ENCODE assay signal across 8 cellular contexts in genomic region chr7:128135275-128136214, GRCh38.
A peak's percentile ranks its signal among the peaks of the same experiment; 100 is the strongest.
DNase-seq lines count a peak whose midpoint lies in the region; ATAC-seq, FAIRE-seq and TF ChIP-seq lines count a peak whose summit lies in the region.

No MANE protein-coding gene starts in this region.

- H3K36me3 ChIP-seq in heart right ventricle (no peaks in the 10 kb centered on the region), prostate gland (no peaks in the 10 kb centered on the region), uterus (no peaks in the 10 kb centered on the region)

- ATAC-seq in GM21381 (IDR thresholded peaks at IDR 0.05; ENCODE audit: unreplicated experiment) (peak; percentile 92), heart right ventricle (peak; percentile 83 to 96 (median 90))
- ATAC-seq in activated naive CD4-positive, alpha-beta T cell treated with anti-CD3 and anti-CD28 coated beads, Interleukin-2, amount 50 U/mL, for 72 hours, result peak; percentile 94 to 95

- no peak for TF ChIP-seq POLR2A in prostate gland (IDR thresholded peaks at IDR 0.05)
- TF ChIP-seq POLR2A in uterus (IDR thresholded peaks at IDR 0.05), result no peak

- H3K27me3 ChIP-seq in heart right ventricle (peaks cover 0 to 81% (median 55%) of the 10 kb centered on the region in 7 donors), prostate gland (replicated peaks; ENCODE audit: insufficient read depth) (peaks cover 3% of the 10 kb centered on the region), uterus (peaks cover 5 to 15% of the 10 kb centered on the region in 2 donors)

- TF ChIP-seq CTCF in Calu3 (IDR thresholded peaks at IDR 0.05; ENCODE audit: unreplicated experiment) (peak; percentile 94), heart right ventricle (IDR thresholded peaks at IDR 0.05) (peak; percentile 71 to 100 (median 93)), prostate gland (IDR thresholded peaks at IDR 0.05) (peak; percentile 80 to 94 (median 87)), uterus (IDR thresholded peaks at IDR 0.05) (peak; percentile 50 to 97 (median 89))

- intact Hi-C loops in Calu3 (cut with micrococcal nuclease; ENCODE audit: unreplicated experiment) (loop anchor here (1.0 to 10.0 kb wide), 2 partner anchors 73 to 421 kb away; no protein-coding TSS in a partner anchor), heart right ventricle (cut with DNase I) (loop anchor here in 9 of 10 donors (2.0 to 10.0 kb wide), 5 partner anchors 59 to 428 kb away; no protein-coding TSS in a partner anchor), prostate gland (cut with DNase I) (loop anchor here (5.0 kb wide), 3 partner anchors 72 to 428 kb away; no protein-coding TSS in a partner anchor), uterus (cut with DNase I; ENCODE audit: low total_unique reads) (no loop called here)

- H3K27me3 Mint-ChIP-seq in Calu3 (ENCODE audit: unreplicated experiment), result peaks cover 64% of the 10 kb centered on the region

- 1 to 2% methylated on average over 61 to 62 of the region's 62 CpGs for WGBS in heart right ventricle, 2 donors
- WGBS in prostate gland, result 2% methylated on average over 29 of the region's 62 CpGs

- H3K27ac ChIP-seq in heart right ventricle (no peak overlapping the region), prostate gland (no peak overlapping the region), uterus (no peak overlapping the region)

- in situ Hi-C loops in SK-MEL-5 (cut with HindIII; ENCODE audit: low pct_unique_long_range_greater_than_20kb, low sequenced_read_pairs), result no loop called here

- DNase-seq in Calu3 (peak; percentile 72), HTR-8/SVneo (ENCODE audit: insufficient read length, low spot score) (peak; percentile 63), SK-MEL-5 (ENCODE audit: low read depth, low spot score) (peak; percentile 58), heart right ventricle (peak; percentile 34 to 51), prostate gland (ENCODE audit: low spot score) (peak; percentile 13), uterus (peak; percentile 29 to 33)
- peak; percentile 75 to 84 for DNase-seq in activated naive CD4-positive, alpha-beta T cell treated with anti-CD3 and anti-CD28 coated beads, Interleukin-2, amount 50 U/mL, for 72 hours (ENCODE audit: low spot score in 2 of 2)

- H3K4me3 Mint-ChIP-seq in Calu3 (ENCODE audit: low read depth, unreplicated experiment), result peak overlapping the region; percentile 70

- H3K4me1 Mint-ChIP-seq in Calu3 (ENCODE audit: low read depth, unreplicated experiment), result no peaks in the 10 kb centered on the region

- FAIRE-seq in HTR-8/SVneo (lab: Jason Lieb, UNC), result no peak

- H3K9me3 Mint-ChIP-seq in Calu3 (ENCODE audit: low read depth, unreplicated experiment), result no peaks in the 10 kb centered on the region
- no peaks in the 10 kb centered on the region for H3K9me3 Mint-ChIP-seq in activated naive CD4-positive, alpha-beta T cell treated with anti-CD3 and anti-CD28 coated beads, Interleukin-2, amount 50 U/mL, for 72 hours

- CTCF ChIA-PET in Calu3 (lab: Charles Lee), result interaction anchor here (2.3 to 2.6 kb wide), 2 partner anchors 72 to 74 kb away, joined by 11 to 55 read pairs; no protein-coding TSS in a partner anchor

- H3K4me3 ChIP-seq in heart right ventricle, result peak overlapping the region; percentile 9 to 66 (median 59)
- H3K4me3 ChIP-seq in prostate gland, result peak overlapping the region; percentile 31 to 39
- H3K4me3 ChIP-seq in uterus, result peak overlapping the region; percentile 18 to 50

- H3K4me1 ChIP-seq in heart right ventricle (peaks cover 4 to 39% (median 15%) of the 10 kb centered on the region in 9 donors), prostate gland (replicated peaks) (peaks cover 3% of the 10 kb centered on the region), uterus (peaks cover 0 to 4% of the 10 kb centered on the region in 2 donors)

- H3K27ac Mint-ChIP-seq in Calu3 (ENCODE audit: unreplicated experiment), result no peak overlapping the region
- H3K27ac Mint-ChIP-seq in activated naive CD4-positive, alpha-beta T cell treated with anti-CD3 and anti-CD28 coated beads, Interleukin-2, amount 50 U/mL, for 72 hours, result peak overlapping the region in 1 of 2 donors; percentile 68

- BruUV-seq in Calu3 (replicated peaks; lab: Mats Ljungman, UMichigan), result no TSS peak

- peaks cover 0 to 6% (median 0%) of the 10 kb centered on the region in 11 donors for H3K9me3 ChIP-seq in heart right ventricle
- H3K9me3 ChIP-seq in prostate gland, result no peaks in the 10 kb centered on the region
- H3K9me3 ChIP-seq in uterus, result no peaks in the 10 kb centered on the region

- peaks cover 4% of the 10 kb centered on the region for H3K36me3 Mint-ChIP-seq in Calu3 (ENCODE audit: insufficient read depth, unreplicated experiment)
- peaks cover 0 to 9% of the 10 kb centered on the region in 2 donors for H3K36me3 Mint-ChIP-seq in activated naive CD4-positive, alpha-beta T cell treated with anti-CD3 and anti-CD28 coated beads, Interleukin-2, amount 50 U/mL, for 72 hours

Comparison
In these comparisons a context has a peak if more than half of its experiments do, and no peak if none do; other contexts are left out.
1. DNase-seq: peak in every context shown above with its lines; median percentile 80 in activated naive CD4-positive, alpha-beta T cell treated with anti-CD3 and anti-CD28 coated beads, Interleukin-2, amount 50 U/mL, for 72 hours; 72 in Calu3; 63 in HTR-8/SVneo; 58 in SK-MEL-5; 42 in heart right ventricle; 31 in uterus; 13 in prostate gland.